In the genomic region with DNA sequence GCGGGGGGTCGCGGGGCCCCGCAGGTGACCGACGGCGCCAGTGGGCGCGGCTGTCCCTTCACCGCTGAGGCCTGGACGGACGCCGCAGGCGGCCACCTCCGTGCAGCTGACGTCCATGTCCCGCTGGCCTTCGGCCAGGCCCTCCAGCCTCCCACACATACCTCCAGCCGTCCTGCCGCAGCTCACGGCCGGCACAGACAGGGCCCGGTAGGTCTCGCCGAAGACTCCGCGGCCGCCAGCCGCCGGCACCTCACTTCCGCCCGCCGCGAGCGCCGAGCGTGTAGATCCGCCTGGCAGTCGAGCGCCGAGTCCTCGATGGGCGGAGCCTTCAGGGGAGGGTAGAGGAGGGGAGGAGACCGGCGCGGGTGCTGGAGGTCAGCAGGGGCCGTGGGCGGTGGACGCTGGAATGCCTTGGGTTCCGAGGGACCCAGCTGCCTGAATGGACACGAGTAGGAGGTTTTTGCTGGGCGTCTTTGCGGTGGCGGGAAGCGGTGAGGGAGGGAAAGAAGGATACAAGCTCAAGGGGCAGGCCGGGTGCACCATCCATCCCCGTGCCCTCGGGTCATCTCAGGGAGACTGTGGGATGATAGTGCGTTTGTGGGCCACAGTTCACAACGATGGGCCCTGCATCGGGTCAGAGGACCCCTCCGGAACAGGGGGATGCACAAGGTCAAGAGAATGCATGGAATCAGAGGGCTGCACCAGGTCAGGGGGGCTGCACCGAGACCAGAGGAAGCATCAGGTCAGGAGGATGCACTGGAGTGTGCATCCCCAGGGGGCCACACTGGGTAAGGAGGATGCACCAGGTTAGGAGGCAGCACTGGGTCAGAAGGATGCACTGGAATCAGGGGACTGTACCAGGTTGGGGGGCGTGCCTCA, we compare ENCODE assay signal across 1 cellular context.
TF ChIP-seq lines count a peak whose summit lies in the region.

A gene with protein sequence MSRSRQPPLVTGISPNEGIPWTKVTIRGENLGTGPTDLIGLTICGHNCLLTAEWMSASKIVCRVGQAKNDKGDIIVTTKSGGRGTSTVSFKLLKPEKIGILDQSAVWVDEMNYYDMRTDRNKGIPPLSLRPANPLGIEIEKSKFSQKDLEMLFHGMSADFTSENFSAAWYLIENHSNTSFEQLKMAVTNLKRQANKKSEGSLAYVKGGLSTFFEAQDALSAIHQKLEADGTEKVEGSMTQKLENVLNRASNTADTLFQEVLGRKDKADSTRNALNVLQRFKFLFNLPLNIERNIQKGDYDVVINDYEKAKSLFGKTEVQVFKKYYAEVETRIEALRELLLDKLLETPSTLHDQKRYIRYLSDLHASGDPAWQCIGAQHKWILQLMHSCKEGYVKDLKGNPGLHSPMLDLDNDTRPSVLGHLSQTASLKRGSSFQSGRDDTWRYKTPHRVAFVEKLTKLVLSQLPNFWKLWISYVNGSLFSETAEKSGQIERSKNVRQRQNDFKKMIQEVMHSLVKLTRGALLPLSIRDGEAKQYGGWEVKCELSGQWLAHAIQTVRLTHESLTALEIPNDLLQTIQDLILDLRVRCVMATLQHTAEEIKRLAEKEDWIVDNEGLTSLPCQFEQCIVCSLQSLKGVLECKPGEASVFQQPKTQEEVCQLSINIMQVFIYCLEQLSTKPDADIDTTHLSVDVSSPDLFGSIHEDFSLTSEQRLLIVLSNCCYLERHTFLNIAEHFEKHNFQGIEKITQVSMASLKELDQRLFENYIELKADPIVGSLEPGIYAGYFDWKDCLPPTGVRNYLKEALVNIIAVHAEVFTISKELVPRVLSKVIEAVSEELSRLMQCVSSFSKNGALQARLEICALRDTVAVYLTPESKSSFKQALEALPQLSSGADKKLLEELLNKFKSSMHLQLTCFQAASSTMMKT (minus strand): TSS at position 282 of the 879 bp plus-strand sequence. CDS start 55,321 bp downstream, outside the sequence.

TF ChIP-seq in HepG2, 621 proteins besides CTCF, POLR2A, EP300 and RAD21 (continued from another document and continues in another):
- TF ChIP-seq, protein P1, sequence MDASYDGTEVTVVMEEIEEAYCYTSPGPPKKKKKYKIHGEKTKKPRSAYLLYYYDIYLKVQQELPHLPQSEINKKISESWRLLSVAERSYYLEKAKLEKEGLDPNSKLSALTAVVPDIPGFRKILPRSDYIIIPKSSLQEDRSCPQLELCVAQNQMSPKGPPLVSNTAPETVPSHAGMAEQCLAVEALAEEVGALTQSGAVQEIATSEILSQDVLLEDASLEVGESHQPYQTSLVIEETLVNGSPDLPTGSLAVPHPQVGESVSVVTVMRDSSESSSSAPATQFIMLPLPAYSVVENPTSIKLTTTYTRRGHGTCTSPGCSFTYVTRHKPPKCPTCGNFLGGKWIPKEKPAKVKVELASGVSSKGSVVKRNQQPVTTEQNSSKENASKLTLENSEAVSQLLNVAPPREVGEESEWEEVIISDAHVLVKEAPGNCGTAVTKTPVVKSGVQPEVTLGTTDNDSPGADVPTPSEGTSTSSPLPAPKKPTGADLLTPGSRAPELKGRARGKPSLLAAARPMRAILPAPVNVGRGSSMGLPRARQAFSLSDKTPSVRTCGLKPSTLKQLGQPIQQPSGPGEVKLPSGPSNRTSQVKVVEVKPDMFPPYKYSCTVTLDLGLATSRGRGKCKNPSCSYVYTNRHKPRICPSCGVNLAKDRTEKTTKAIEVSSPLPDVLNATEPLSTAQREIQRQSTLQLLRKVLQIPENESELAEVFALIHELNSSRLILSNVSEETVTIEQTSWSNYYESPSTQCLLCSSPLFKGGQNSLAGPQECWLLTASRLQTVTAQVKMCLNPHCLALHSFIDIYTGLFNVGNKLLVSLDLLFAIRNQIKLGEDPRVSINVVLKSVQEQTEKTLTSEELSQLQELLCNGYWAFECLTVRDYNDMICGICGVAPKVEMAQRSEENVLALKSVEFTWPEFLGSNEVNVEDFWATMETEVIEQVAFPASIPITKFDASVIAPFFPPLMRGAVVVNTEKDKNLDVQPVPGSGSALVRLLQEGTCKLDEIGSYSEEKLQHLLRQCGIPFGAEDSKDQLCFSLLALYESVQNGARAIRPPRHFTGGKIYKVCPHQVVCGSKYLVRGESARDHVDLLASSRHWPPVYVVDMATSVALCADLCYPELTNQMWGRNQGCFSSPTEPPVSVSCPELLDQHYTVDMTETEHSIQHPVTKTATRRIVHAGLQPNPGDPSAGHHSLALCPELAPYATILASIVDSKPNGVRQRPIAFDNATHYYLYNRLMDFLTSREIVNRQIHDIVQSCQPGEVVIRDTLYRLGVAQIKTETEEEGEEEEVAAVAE (CRISPR knock-in tag; IDR thresholded peaks at IDR 0.05; ENCODE audit: borderline replicate concordance) = peak; percentile 90
- TF ChIP-seq KAT2B (IDR thresholded peaks at IDR 0.05; ENCODE audit: borderline replicate concordance, low read depth, low read length) = no peak
- TF ChIP-seq, protein P2, sequence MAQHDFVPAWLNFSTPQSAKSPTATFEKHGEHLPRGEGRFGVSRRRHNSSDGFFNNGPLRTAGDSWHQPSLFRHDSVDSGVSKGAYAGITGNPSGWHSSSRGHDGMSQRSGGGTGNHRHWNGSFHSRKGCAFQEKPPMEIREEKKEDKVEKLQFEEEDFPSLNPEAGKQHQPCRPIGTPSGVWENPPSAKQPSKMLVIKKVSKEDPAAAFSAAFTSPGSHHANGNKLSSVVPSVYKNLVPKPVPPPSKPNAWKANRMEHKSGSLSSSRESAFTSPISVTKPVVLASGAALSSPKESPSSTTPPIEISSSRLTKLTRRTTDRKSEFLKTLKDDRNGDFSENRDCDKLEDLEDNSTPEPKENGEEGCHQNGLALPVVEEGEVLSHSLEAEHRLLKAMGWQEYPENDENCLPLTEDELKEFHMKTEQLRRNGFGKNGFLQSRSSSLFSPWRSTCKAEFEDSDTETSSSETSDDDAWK (CRISPR knock-in tag; IDR thresholded peaks at IDR 0.05) = no peak
- TF ChIP-seq, protein P3, sequence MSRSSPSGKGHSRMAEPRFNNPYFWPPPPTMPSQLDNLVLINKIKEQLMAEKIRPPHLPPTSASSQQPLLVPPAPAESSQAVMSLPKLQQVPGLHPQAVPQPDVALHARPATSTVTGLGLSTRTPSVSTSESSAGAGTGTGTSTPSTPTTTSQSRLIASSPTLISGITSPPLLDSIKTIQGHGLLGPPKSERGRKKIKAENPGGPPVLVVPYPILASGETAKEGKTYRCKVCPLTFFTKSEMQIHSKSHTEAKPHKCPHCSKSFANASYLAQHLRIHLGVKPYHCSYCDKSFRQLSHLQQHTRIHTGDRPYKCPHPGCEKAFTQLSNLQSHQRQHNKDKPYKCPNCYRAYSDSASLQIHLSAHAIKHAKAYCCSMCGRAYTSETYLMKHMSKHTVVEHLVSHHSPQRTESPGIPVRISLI (CRISPR knock-in tag; IDR thresholded peaks at IDR 0.05; ENCODE audit: borderline replicate concordance) = no peak
- no peak; the same call in 1 of the 2 replicates for TF ChIP-seq TMF1 (CRISPR knock-in tag; IDR thresholded peaks at IDR 0.05; ENCODE audit: low read depth)
- no peak for TF ChIP-seq EZH2 (conservative IDR thresholded peaks at IDR 0.05; ENCODE audit: low read depth, low read length)
- peak; percentile 25; the same call in 1 of the 2 replicates for TF ChIP-seq ZNF274 (CRISPR knock-in tag; IDR thresholded peaks at IDR 0.05)
- TF ChIP-seq, protein P4, sequence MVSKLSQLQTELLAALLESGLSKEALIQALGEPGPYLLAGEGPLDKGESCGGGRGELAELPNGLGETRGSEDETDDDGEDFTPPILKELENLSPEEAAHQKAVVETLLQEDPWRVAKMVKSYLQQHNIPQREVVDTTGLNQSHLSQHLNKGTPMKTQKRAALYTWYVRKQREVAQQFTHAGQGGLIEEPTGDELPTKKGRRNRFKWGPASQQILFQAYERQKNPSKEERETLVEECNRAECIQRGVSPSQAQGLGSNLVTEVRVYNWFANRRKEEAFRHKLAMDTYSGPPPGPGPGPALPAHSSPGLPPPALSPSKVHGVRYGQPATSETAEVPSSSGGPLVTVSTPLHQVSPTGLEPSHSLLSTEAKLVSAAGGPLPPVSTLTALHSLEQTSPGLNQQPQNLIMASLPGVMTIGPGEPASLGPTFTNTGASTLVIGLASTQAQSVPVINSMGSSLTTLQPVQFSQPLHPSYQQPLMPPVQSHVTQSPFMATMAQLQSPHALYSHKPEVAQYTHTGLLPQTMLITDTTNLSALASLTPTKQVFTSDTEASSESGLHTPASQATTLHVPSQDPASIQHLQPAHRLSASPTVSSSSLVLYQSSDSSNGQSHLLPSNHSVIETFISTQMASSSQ (IDR thresholded peaks at IDR 0.05; ENCODE audit: low read depth) = no peak
- TF ChIP-seq, protein P4 (CRISPR knock-in tag; IDR thresholded peaks at IDR 0.05; ENCODE audit: borderline replicate concordance) = peak; percentile 70; the same call in 1 of the 2 replicates
- TF ChIP-seq CC2D1A (CRISPR knock-in tag; IDR thresholded peaks at IDR 0.05) = no peak
- TF ChIP-seq MYNN (CRISPR knock-in tag; IDR thresholded peaks at IDR 0.05; ENCODE audit: low read depth) = peak; percentile 46; the same call in 1 of the 2 replicates
- TF ChIP-seq TBX2 (CRISPR knock-in tag; IDR thresholded peaks at IDR 0.05; ENCODE audit: borderline replicate concordance) = peak; percentile 89
- TF ChIP-seq POGZ (CRISPR knock-in tag; IDR thresholded peaks at IDR 0.05) = peak; percentile 92
- no peak; the same call in 1 of the 2 replicates for TF ChIP-seq ZBTB1 (CRISPR knock-in tag; IDR thresholded peaks at IDR 0.05; ENCODE audit: borderline replicate concordance)
- TF ChIP-seq DR1 (CRISPR knock-in tag; IDR thresholded peaks at IDR 0.05) = peak; percentile 67; the same call in 1 of the 2 replicates
- 0 out of 2 replicates have a peak, but pooled peaks have one; percentile 65 for TF ChIP-seq CCDC6 (CRISPR knock-in tag; IDR thresholded peaks at IDR 0.05)
- TF ChIP-seq ZNF629 (CRISPR knock-in tag; conservative IDR thresholded peaks at IDR 0.05) = peak; percentile 71
- TF ChIP-seq SALL1 (CRISPR knock-in tag; IDR thresholded peaks at IDR 0.05) = peak; percentile 92
- no peak for TF ChIP-seq TRIM24 (CRISPR knock-in tag; IDR thresholded peaks at IDR 0.05)
- TF ChIP-seq TOPORS (CRISPR knock-in tag; IDR thresholded peaks at IDR 0.05) = 0 out of 2 replicates have a peak, but pooled peaks have one; percentile 55
- peak; percentile 78; the same call in 1 of the 2 replicates for TF ChIP-seq ZNF552 (CRISPR knock-in tag; IDR thresholded peaks at IDR 0.05; ENCODE audit: borderline replicate concordance)
- TF ChIP-seq ONECUT2 (CRISPR knock-in tag; IDR thresholded peaks at IDR 0.05) = peak; percentile 53; the same call in 1 of the 2 replicates
- 0 out of 2 replicates have a peak, but pooled peaks have one; percentile 73 for TF ChIP-seq TBP (CRISPR knock-in tag; IDR thresholded peaks at IDR 0.05)
- TF ChIP-seq ZFP62 (CRISPR knock-in tag; IDR thresholded peaks at IDR 0.05) = 0 out of 2 replicates have a peak, but pooled peaks have one; percentile 24
- no peak for TF ChIP-seq ZNF775 (CRISPR knock-in tag; IDR thresholded peaks at IDR 0.05; ENCODE audit: borderline replicate concordance)
- peak; percentile 95 for TF ChIP-seq MXD4 (CRISPR knock-in tag; IDR thresholded peaks at IDR 0.05)
- peak; percentile 37; the same call in 1 of the 2 replicates for TF ChIP-seq CREM (IDR thresholded peaks at IDR 0.05)
- TF ChIP-seq CREM (CRISPR knock-in tag; IDR thresholded peaks at IDR 0.05) = peak; percentile 53; the same call in 1 of the 2 replicates
- TF ChIP-seq, protein P5, sequence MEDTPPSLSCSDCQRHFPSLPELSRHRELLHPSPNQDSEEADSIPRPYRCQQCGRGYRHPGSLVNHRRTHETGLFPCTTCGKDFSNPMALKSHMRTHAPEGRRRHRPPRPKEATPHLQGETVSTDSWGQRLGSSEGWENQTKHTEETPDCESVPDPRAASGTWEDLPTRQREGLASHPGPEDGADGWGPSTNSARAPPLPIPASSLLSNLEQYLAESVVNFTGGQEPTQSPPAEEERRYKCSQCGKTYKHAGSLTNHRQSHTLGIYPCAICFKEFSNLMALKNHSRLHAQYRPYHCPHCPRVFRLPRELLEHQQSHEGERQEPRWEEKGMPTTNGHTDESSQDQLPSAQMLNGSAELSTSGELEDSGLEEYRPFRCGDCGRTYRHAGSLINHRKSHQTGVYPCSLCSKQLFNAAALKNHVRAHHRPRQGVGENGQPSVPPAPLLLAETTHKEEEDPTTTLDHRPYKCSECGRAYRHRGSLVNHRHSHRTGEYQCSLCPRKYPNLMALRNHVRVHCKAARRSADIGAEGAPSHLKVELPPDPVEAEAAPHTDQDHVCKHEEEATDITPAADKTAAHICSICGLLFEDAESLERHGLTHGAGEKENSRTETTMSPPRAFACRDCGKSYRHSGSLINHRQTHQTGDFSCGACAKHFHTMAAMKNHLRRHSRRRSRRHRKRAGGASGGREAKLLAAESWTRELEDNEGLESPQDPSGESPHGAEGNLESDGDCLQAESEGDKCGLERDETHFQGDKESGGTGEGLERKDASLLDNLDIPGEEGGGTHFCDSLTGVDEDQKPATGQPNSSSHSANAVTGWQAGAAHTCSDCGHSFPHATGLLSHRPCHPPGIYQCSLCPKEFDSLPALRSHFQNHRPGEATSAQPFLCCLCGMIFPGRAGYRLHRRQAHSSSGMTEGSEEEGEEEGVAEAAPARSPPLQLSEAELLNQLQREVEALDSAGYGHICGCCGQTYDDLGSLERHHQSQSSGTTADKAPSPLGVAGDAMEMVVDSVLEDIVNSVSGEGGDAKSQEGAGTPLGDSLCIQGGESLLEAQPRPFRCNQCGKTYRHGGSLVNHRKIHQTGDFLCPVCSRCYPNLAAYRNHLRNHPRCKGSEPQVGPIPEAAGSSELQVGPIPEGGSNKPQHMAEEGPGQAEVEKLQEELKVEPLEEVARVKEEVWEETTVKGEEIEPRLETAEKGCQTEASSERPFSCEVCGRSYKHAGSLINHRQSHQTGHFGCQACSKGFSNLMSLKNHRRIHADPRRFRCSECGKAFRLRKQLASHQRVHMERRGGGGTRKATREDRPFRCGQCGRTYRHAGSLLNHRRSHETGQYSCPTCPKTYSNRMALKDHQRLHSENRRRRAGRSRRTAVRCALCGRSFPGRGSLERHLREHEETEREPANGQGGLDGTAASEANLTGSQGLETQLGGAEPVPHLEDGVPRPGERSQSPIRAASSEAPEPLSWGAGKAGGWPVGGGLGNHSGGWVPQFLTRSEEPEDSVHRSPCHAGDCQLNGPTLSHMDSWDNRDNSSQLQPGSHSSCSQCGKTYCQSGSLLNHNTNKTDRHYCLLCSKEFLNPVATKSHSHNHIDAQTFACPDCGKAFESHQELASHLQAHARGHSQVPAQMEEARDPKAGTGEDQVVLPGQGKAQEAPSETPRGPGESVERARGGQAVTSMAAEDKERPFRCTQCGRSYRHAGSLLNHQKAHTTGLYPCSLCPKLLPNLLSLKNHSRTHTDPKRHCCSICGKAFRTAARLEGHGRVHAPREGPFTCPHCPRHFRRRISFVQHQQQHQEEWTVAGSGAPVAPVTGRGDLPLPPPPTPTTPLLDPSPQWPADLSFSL (CRISPR knock-in tag; IDR thresholded peaks at IDR 0.05) = peak; percentile 73
